Comparison of ENCODE assay signal across 1 cellular context in genomic region chr17:27569257-27569722, GRCh38.
A peak's percentile ranks its signal among the peaks of the same experiment; 100 is the strongest.
TF ChIP-seq lines count a peak whose summit lies in the region.

No MANE protein-coding gene starts in this region.

TF ChIP-seq in HepG2, 621 proteins besides CTCF, POLR2A, EP300 and RAD21 (continued from another document and continues in another):
- TF ChIP-seq ZSCAN5A (CRISPR knock-in tag; IDR thresholded peaks at IDR 0.05; ENCODE audit: borderline replicate concordance) = no peak
- TF ChIP-seq ZKSCAN1 (IDR thresholded peaks at IDR 0.05; ENCODE audit: low read length) = peak; percentile 66
- no peak for TF ChIP-seq ZEB1 (IDR thresholded peaks at IDR 0.05; ENCODE audit: insufficient replicate concordance, low read depth)
- TF ChIP-seq SP1 (IDR thresholded peaks at IDR 0.05) = no peak
- TF ChIP-seq SP1 (CRISPR knock-in tag; IDR thresholded peaks at IDR 0.05) = peak; percentile 33; the same call in 1 of the 2 replicates
- TF ChIP-seq KDM2A (CRISPR knock-in tag; IDR thresholded peaks at IDR 0.05; ENCODE audit: borderline replicate concordance, low read depth) = no peak
- no peak for TF ChIP-seq U2AF1 (optimal IDR thresholded peaks at IDR 0.05; ENCODE audit: low read depth, low read length)
- no peak for TF ChIP-seq ZNF713 (CRISPR knock-in tag; IDR thresholded peaks at IDR 0.05)
- TF ChIP-seq REXO4 (CRISPR knock-in tag; IDR thresholded peaks at IDR 0.05; ENCODE audit: borderline replicate concordance) = no peak
- no peak for TF ChIP-seq ZNF597 (CRISPR knock-in tag; IDR thresholded peaks at IDR 0.05)
- no peak for TF ChIP-seq ZNF331 (CRISPR knock-in tag; IDR thresholded peaks at IDR 0.05)
- no peak for TF ChIP-seq ASH2L (IDR thresholded peaks at IDR 0.05; ENCODE audit: insufficient read length, low read depth, low read length)
- TF ChIP-seq ZFY (CRISPR knock-in tag; IDR thresholded peaks at IDR 0.05) = no peak; the same call in 1 of the 2 replicates
- no peak for TF ChIP-seq ZNF44 (CRISPR knock-in tag; IDR thresholded peaks at IDR 0.05)
- no peak for TF ChIP-seq TERF1 (CRISPR knock-in tag; IDR thresholded peaks at IDR 0.05)
- no peak for TF ChIP-seq KDM3A (CRISPR knock-in tag; IDR thresholded peaks at IDR 0.05; ENCODE audit: low read depth)
- TF ChIP-seq SRF (IDR thresholded peaks at IDR 0.05; ENCODE audit: low read depth, low read length) = no peak
- TF ChIP-seq ZBTB42 (CRISPR knock-in tag; IDR thresholded peaks at IDR 0.05) = no peak
- no peak for TF ChIP-seq CBX5 (CRISPR knock-in tag; IDR thresholded peaks at IDR 0.05; ENCODE audit: borderline replicate concordance)
- no peak for TF ChIP-seq REL (CRISPR knock-in tag; conservative IDR thresholded peaks at IDR 0.05)
- TF ChIP-seq ZNF24 (IDR thresholded peaks at IDR 0.05) = no peak
- no peak for TF ChIP-seq ZBTB43 (CRISPR knock-in tag; conservative IDR thresholded peaks at IDR 0.05)
- no peak for TF ChIP-seq ERF (CRISPR knock-in tag; IDR thresholded peaks at IDR 0.05)
- no peak for TF ChIP-seq AHR (CRISPR knock-in tag; IDR thresholded peaks at IDR 0.05)
- no peak for TF ChIP-seq NFAT5 (CRISPR knock-in tag; IDR thresholded peaks at IDR 0.05)
- no peak for TF ChIP-seq GTF2F1 (IDR thresholded peaks at IDR 0.05; ENCODE audit: low read length)
- no peak for TF ChIP-seq ZNF512 (CRISPR knock-in tag; IDR thresholded peaks at IDR 0.05)
- no peak for TF ChIP-seq ZNF138 (CRISPR knock-in tag; IDR thresholded peaks at IDR 0.05; ENCODE audit: low read depth)
- TF ChIP-seq MLLT10 (CRISPR knock-in tag; IDR thresholded peaks at IDR 0.05) = no peak
- TF ChIP-seq ZNF550 (CRISPR knock-in tag; IDR thresholded peaks at IDR 0.05; ENCODE audit: borderline replicate concordance) = no peak
- TF ChIP-seq ZBTB10 (CRISPR knock-in tag; IDR thresholded peaks at IDR 0.05; ENCODE audit: borderline replicate concordance) = no peak
- TF ChIP-seq PREB (CRISPR knock-in tag; IDR thresholded peaks at IDR 0.05) = no peak
- no peak for TF ChIP-seq ZFP36L2 (CRISPR knock-in tag; IDR thresholded peaks at IDR 0.05)
- TF ChIP-seq SP5 (CRISPR knock-in tag; IDR thresholded peaks at IDR 0.05; ENCODE audit: borderline replicate concordance, low read depth) = peak; percentile 55; the same call in 1 of the 2 replicates
- no peak for TF ChIP-seq ATF2 (CRISPR knock-in tag; IDR thresholded peaks at IDR 0.05)
- no peak for TF ChIP-seq ZBTB8A (CRISPR knock-in tag; IDR thresholded peaks at IDR 0.05; ENCODE audit: borderline replicate concordance, low read depth)
- no peak for TF ChIP-seq AFF4 (CRISPR knock-in tag; IDR thresholded peaks at IDR 0.05)
